In genomic region chr9:136237486-136238341, GRCh38 we compare ENCODE assay signal across 24 cellular contexts. TPM values are rescaled to one million over a fixed set of nuclear protein-coding genes. Genes with fewer than 3 reads are reported as not detected.
A peak's percentile ranks its signal among the peaks of the same experiment; 100 is the strongest.
DNase-seq lines count a peak whose midpoint lies in the region; ATAC-seq and TF ChIP-seq lines count a peak whose summit lies in the region.
"Had no signal": no experiment of that assay in that cellular context is flagged by ENCODE, and none has a peak within 500 bp of the region (broad histone marks: within the 10 kb centered on the region; RNA-seq: fewer than 3 reads in every experiment).

No MANE protein-coding gene starts in this region.

- H3K27me3 Mint-ChIP-seq in activated B cell treated with CpG ODN at 0.5 μM for 24 hours (no peaks in the 10 kb centered on the region), naive B cell (no peaks in the 10 kb centered on the region), Calu3 (ENCODE audit: unreplicated experiment) (no peaks in the 10 kb centered on the region)
- no peaks in the 10 kb centered on the region for H3K27me3 Mint-ChIP-seq in activated T-helper 1 cell treated with anti-CD3 and anti-CD28 coated beads, Interleukin-12 subunit alpha, Interleukin-12 subunit beta, Interleukin-2, Interleukin-4 antibody, amounts not matched to agents 30 ng/mL and 10 ng/mL and 1 ng/mL, durations not matched to agents 14 hours and 24 hours and 36 hours (ENCODE audit: insufficient read depth)
- H3K27me3 Mint-ChIP-seq: naive thymus-derived CD4-positive, alpha-beta T cell had no signal

- intact Hi-C loops in activated B cell treated with CpG ODN at 0.5 μM for 24 hours (cut with micrococcal nuclease): loop anchor here (5.0 kb wide), 1 partner anchor 40 kb away; no protein-coding TSS in a partner anchor
- intact Hi-C loops in Calu3 (cut with micrococcal nuclease; ENCODE audit: unreplicated experiment): no loop called here
- intact Hi-C loops in activated T-helper 1 cell treated with anti-CD3 and anti-CD28 coated beads, Interleukin-12 subunit alpha, Interleukin-12 subunit beta, Interleukin-2, Interleukin-4 antibody, amounts not matched to agents 30 ng/mL and 10 ng/mL and 1 ng/mL, durations not matched to agents 14 hours and 24 hours and 36 hours (cut with micrococcal nuclease): no loop called here

- ATAC-seq in activated B cell treated with CpG ODN at 0.5 μM for 24 hours (ENCODE audit: low read depth) (peak; percentile 29), naive B cell (ENCODE audit: low read depth in 2 of 2) (no peak), HG03095 (IDR thresholded peaks at IDR 0.05; ENCODE audit: unreplicated experiment) (no peak)
- ATAC-seq: activated naive CD4-positive, alpha-beta T cell treated with anti-CD3 and anti-CD28 coated beads, Interleukin-2, amount 50 U/mL, for 72 hours; activated T-cell treated with anti-CD3 and anti-CD28 coated beads, Interleukin-2, amount 50 U/mL, for 72 hours; naive thymus-derived CD4-positive, alpha-beta T cell had no signal

- no TSS peak for BruUV-seq in Calu3 (replicated peaks; lab: Mats Ljungman, UMichigan)

- DNase-seq in GF-D8 (lab: John Stamatoyannopoulos, UW): peak; percentile 66
- peak; percentile 63 for DNase-seq in NB4 (ENCODE audit: low read depth)
- no peak for DNase-seq in activated B cell treated with CpG ODN at 0.5 μM for 24 hours
- DNase-seq in naive B cell: no peak
- no peak for DNase-seq in Calu3
- no peak for DNase-seq in RPMI8226
- DNase-seq in activated T-helper 1 cell treated with anti-CD3 and anti-CD28 coated beads, Interleukin-12 subunit alpha, Interleukin-12 subunit beta, Interleukin-2, Interleukin-4 antibody, amounts not matched to agents 30 ng/mL and 10 ng/mL and 1 ng/mL, durations not matched to agents 14 hours and 24 hours and 36 hours (ENCODE audit: low spot score): no peak
- DNase-seq: ACHN; activated CD8-positive, alpha-beta memory T cell treated with anti-CD3 and anti-CD28 coated beads for 24 hours; activated T-cell treated with anti-CD3 and anti-CD28 coated beads, Interleukin-2, amount 50 U/mL, for 72 hours; effector CD4-positive, alpha-beta T cell; esophagus squamous epithelium; naive thymus-derived CD4-positive, alpha-beta T cell; Peyer's patch; right lobe of liver; stimulated activated CD4-positive, alpha-beta T cell treated with anti-CD3 and anti-CD28 coated beads, Interleukin-15, amount 100 ng/mL, for 24 hours had no signal

- CTCF ChIA-PET in activated B cell treated with CpG ODN at 0.5 μM for 24 hours (lab: Charles Lee): interaction anchor here (1.2 kb wide), 1 partner anchor 12 kb away, joined by 4 read pairs; no protein-coding TSS in a partner anchor
- CTCF ChIA-PET in Calu3 (lab: Charles Lee): no interaction called here

- H3K4me3 Mint-ChIP-seq in activated B cell treated with CpG ODN at 0.5 μM for 24 hours (peak overlapping the region; percentile 76), naive B cell (peak overlapping the region; percentile 75 to 99 (median 90)), Calu3 (ENCODE audit: low read depth, unreplicated experiment) (no peak overlapping the region)
- no peak overlapping the region for H3K4me3 Mint-ChIP-seq in activated T-helper 1 cell treated with anti-CD3 and anti-CD28 coated beads, Interleukin-12 subunit alpha, Interleukin-12 subunit beta, Interleukin-2, Interleukin-4 antibody, amounts not matched to agents 30 ng/mL and 10 ng/mL and 1 ng/mL, durations not matched to agents 14 hours and 24 hours and 36 hours
- H3K4me3 Mint-ChIP-seq: activated T-cell treated with anti-CD3 and anti-CD28 coated beads, Interleukin-2, amount 50 U/mL, for 72 hours had no signal

- TF ChIP-seq POLR2A in NB4 (IDR thresholded peaks at IDR 0.05; ENCODE audit: extremely low read depth, insufficient read length): no peak

- H3K36me3 Mint-ChIP-seq in activated B cell treated with CpG ODN at 0.5 μM for 24 hours (ENCODE audit: low read depth): peaks cover 60% of the 10 kb centered on the region
- H3K36me3 Mint-ChIP-seq in naive B cell: peaks cover 5 to 15% of the 10 kb centered on the region in 2 donors
- H3K36me3 Mint-ChIP-seq in Calu3 (ENCODE audit: insufficient read depth, unreplicated experiment): peaks cover 8% of the 10 kb centered on the region
- peaks cover 23% of the 10 kb centered on the region for H3K36me3 Mint-ChIP-seq in activated T-helper 1 cell treated with anti-CD3 and anti-CD28 coated beads, Interleukin-12 subunit alpha, Interleukin-12 subunit beta, Interleukin-2, Interleukin-4 antibody, amounts not matched to agents 30 ng/mL and 10 ng/mL and 1 ng/mL, durations not matched to agents 14 hours and 24 hours and 36 hours (ENCODE audit: low read depth)
- H3K36me3 Mint-ChIP-seq: activated naive CD4-positive, alpha-beta T cell treated with anti-CD3 and anti-CD28 coated beads, Interleukin-2, amount 50 U/mL, for 72 hours had no signal

- TF ChIP-seq CTCF in NB4 (IDR thresholded peaks at IDR 0.05; ENCODE audit: low read depth, low read length) (no peak), activated B cell treated with CpG ODN at 0.5 μM for 24 hours (IDR thresholded peaks at IDR 0.05) (no peak), Calu3 (IDR thresholded peaks at IDR 0.05; ENCODE audit: unreplicated experiment) (no peak)

- H3K9me3 Mint-ChIP-seq in activated B cell treated with CpG ODN at 0.5 μM for 24 hours (no peaks in the 10 kb centered on the region), naive B cell (no peaks in the 10 kb centered on the region), Calu3 (ENCODE audit: low read depth, unreplicated experiment) (no peaks in the 10 kb centered on the region)
- H3K9me3 Mint-ChIP-seq in activated T-helper 1 cell treated with anti-CD3 and anti-CD28 coated beads, Interleukin-12 subunit alpha, Interleukin-12 subunit beta, Interleukin-2, Interleukin-4 antibody, amounts not matched to agents 30 ng/mL and 10 ng/mL and 1 ng/mL, durations not matched to agents 14 hours and 24 hours and 36 hours: no peaks in the 10 kb centered on the region
- H3K9me3 Mint-ChIP-seq: activated naive CD4-positive, alpha-beta T cell treated with anti-CD3 and anti-CD28 coated beads, Interleukin-2, amount 50 U/mL, for 72 hours; activated T-cell treated with anti-CD3 and anti-CD28 coated beads, Interleukin-2, amount 50 U/mL, for 72 hours had no signal

- H3K4me3 ChIP-seq in NB4 (ENCODE audit: low read depth, low read length): no peak overlapping the region
- H3K4me3 ChIP-seq: esophagus squamous epithelium, pancreas, Peyer's patch, right lobe of liver, SK-N-MC, suprapubic skin, vagina had no signal

- POLR2A ChIA-PET in activated B cell treated with CpG ODN at 0.5 μM for 24 hours (lab: Charles Lee): interaction anchor here (0.9 to 1.8 kb wide), 3 partner anchors 12 to 167 kb away, joined by 4 to 20 read pairs (median 5); no protein-coding TSS in a partner anchor

- H3K4me1 Mint-ChIP-seq in activated B cell treated with CpG ODN at 0.5 μM for 24 hours (peaks cover 90% of the 10 kb centered on the region), naive B cell (peaks cover 65 to 87% (median 85%) of the 10 kb centered on the region in 3 donors), Calu3 (ENCODE audit: low read depth, unreplicated experiment) (no peaks in the 10 kb centered on the region)
- peaks cover 16% of the 10 kb centered on the region for H3K4me1 Mint-ChIP-seq in activated T-helper 1 cell treated with anti-CD3 and anti-CD28 coated beads, Interleukin-12 subunit alpha, Interleukin-12 subunit beta, Interleukin-2, Interleukin-4 antibody, amounts not matched to agents 30 ng/mL and 10 ng/mL and 1 ng/mL, durations not matched to agents 14 hours and 24 hours and 36 hours (ENCODE audit: low read depth)

- H3K27ac Mint-ChIP-seq in activated B cell treated with CpG ODN at 0.5 μM for 24 hours: peak overlapping the region; percentile 79
- peak overlapping the region; percentile 38 to 97 (median 91) for H3K27ac Mint-ChIP-seq in naive B cell
- H3K27ac Mint-ChIP-seq in Calu3 (ENCODE audit: unreplicated experiment): no peak overlapping the region
- H3K27ac Mint-ChIP-seq in activated T-helper 1 cell treated with anti-CD3 and anti-CD28 coated beads, Interleukin-12 subunit alpha, Interleukin-12 subunit beta, Interleukin-2, Interleukin-4 antibody, amounts not matched to agents 30 ng/mL and 10 ng/mL and 1 ng/mL, durations not matched to agents 14 hours and 24 hours and 36 hours: no peak overlapping the region
- H3K27ac Mint-ChIP-seq: activated T-cell treated with anti-CD3 and anti-CD28 coated beads, Interleukin-2, amount 50 U/mL, for 72 hours; naive thymus-derived CD4-positive, alpha-beta T cell had no signal

RNA-seq across cellular contexts. Expression of gene QSOX2, which starts 7.9 kb away (rescaled TPM):
- total RNA-seq in activated B cell treated with CpG ODN at 0.5 μM for 24 hours (43.3 and 49.1 TPM in 2 replicates), Calu3 (2022) (18.9 and 20.5 TPM in 2 replicates)
- 1 to 10 TPM; 2.8 to 4.6 (median 3.7) TPM for polyA plus RNA-seq in naive B cell (ENCODE audit: low read depth in 6 of 6)
- 27.9 and 28.6 TPM in 2 replicates for total RNA-seq in activated T-helper 1 cell treated with anti-CD3 and anti-CD28 coated beads, Interleukin-12 subunit alpha, Interleukin-12 subunit beta, Interleukin-2, Interleukin-4 antibody, amounts not matched to agents 30 ng/mL and 10 ng/mL and 1 ng/mL, durations not matched to agents 14 hours and 24 hours and 36 hours

RNA-seq across cellular contexts. Expression of gene LHX3, which starts 32.8 kb away (rescaled TPM):
- total RNA-seq in activated B cell treated with CpG ODN at 0.5 μM for 24 hours: 0.17 TPM in 1 of 2 replicates, not detected in the other
- not detected for polyA plus RNA-seq in naive B cell (ENCODE audit: low read depth in 6 of 6)
- not detected in 2 replicates for total RNA-seq in Calu3 (2022)
- total RNA-seq in activated T-helper 1 cell treated with anti-CD3 and anti-CD28 coated beads, Interleukin-12 subunit alpha, Interleukin-12 subunit beta, Interleukin-2, Interleukin-4 antibody, amounts not matched to agents 30 ng/mL and 10 ng/mL and 1 ng/mL, durations not matched to agents 14 hours and 24 hours and 36 hours: not detected in 2 replicates
- total RNA-seq: astrocyte, cerebellum, esophagus squamous epithelium, pancreas, Peyer's patch, right lobe of liver, vagina had no signal
- polyA plus RNA-seq: naive thymus-derived CD4-positive, alpha-beta T cell; pancreas had no signal

Comparison
In these comparisons a context has a peak if more than half of its experiments do, and no peak if none do; other contexts are left out.
1. DNase-seq: peak in GF-D8 (single experiment) and NB4 (single experiment); none in activated B cell treated with CpG ODN at 0.5 μM for 24 hours (single experiment), naive B cell (single experiment), Calu3 (single experiment), RPMI8226 (single experiment) and activated T-helper 1 cell treated with anti-CD3 and anti-CD28 coated beads, Interleukin-12 subunit alpha, Interleukin-12 subunit beta, Interleukin-2, Interleukin-4 antibody, amounts not matched to agents 30 ng/mL and 10 ng/mL and 1 ng/mL, durations not matched to agents 14 hours and 24 hours and 36 hours (single experiment).
2. H3K27ac Mint-ChIP-seq: peak in activated B cell treated with CpG ODN at 0.5 μM for 24 hours (single experiment) and naive B cell (6 of 6); none in Calu3 (single experiment) and activated T-helper 1 cell treated with anti-CD3 and anti-CD28 coated beads, Interleukin-12 subunit alpha, Interleukin-12 subunit beta, Interleukin-2, Interleukin-4 antibody, amounts not matched to agents 30 ng/mL and 10 ng/mL and 1 ng/mL, durations not matched to agents 14 hours and 24 hours and 36 hours (single experiment).
3. H3K4me3 Mint-ChIP-seq: peak in activated B cell treated with CpG ODN at 0.5 μM for 24 hours (single experiment) and naive B cell (8 of 8); none in Calu3 (single experiment) and activated T-helper 1 cell treated with anti-CD3 and anti-CD28 coated beads, Interleukin-12 subunit alpha, Interleukin-12 subunit beta, Interleukin-2, Interleukin-4 antibody, amounts not matched to agents 30 ng/mL and 10 ng/mL and 1 ng/mL, durations not matched to agents 14 hours and 24 hours and 36 hours (single experiment).